In genomic region chr10:93509816-93510215, GRCh38 we compare ENCODE assay signal across 30 cellular contexts. TPM values are rescaled to one million over a fixed set of nuclear protein-coding genes. Genes with fewer than 3 reads are reported as not detected.
"Had no signal": no experiment of that assay in that cellular context is flagged by ENCODE, and none has a peak within 500 bp of the region (broad histone marks: within the 10 kb centered on the region; RNA-seq: fewer than 3 reads in every experiment).

No MANE protein-coding gene starts in this region.

- ATAC-seq: left cardiac atrium; left ventricle myocardium superior; natural killer cell treated with Interleukin-12 subunit alpha and Interleukin-12 subunit beta and Interleukin-15 and Interleukin-18, amount 100 ng/mL, for 72 hours; psoas muscle; right lobe of liver; stimulated activated naive B cell treated with anti-CD40 and anti-IgM and Interleukin-4, amounts not matched to agents 10 μg/mL and 1 μg/mL and 100 μg/mL, for 72 hours; stimulated activated naive CD8-positive, alpha-beta T cell treated with anti-CD3 and anti-CD28 coated beads, Interleukin-15, amount 100 ng/mL, for 72 hours; upper lobe of right lung had no signal

- H3K4me3 ChIP-seq: hepatocyte, lung, psoas muscle, right lobe of liver, spleen, testis, tibial nerve, upper lobe of right lung, vagina had no signal

- H3K4me1 ChIP-seq: parathyroid adenoma, psoas muscle, right lobe of liver, testis, vagina had no signal

- H3K27me3 Mint-ChIP-seq: natural killer cell treated with Interleukin-12 subunit alpha and Interleukin-12 subunit beta and Interleukin-15 and Interleukin-18, amount 100 ng/mL, for 72 hours; stimulated activated naive B cell treated with anti-CD40 and anti-IgM and Interleukin-4, amounts not matched to agents 10 μg/mL and 1 μg/mL and 100 μg/mL, for 72 hours; stimulated activated naive CD8-positive, alpha-beta T cell treated with anti-CD3 and anti-CD28 coated beads, Interleukin-15, amount 100 ng/mL, for 72 hours had no signal

- H3K4me1 Mint-ChIP-seq: stimulated activated naive B cell treated with anti-CD40 and anti-IgM and Interleukin-4, amounts not matched to agents 10 μg/mL and 1 μg/mL and 100 μg/mL, for 72 hours had no signal

- H3K36me3 Mint-ChIP-seq: natural killer cell treated with Interleukin-12 subunit alpha and Interleukin-12 subunit beta and Interleukin-15 and Interleukin-18, amount 100 ng/mL, for 72 hours; stimulated activated naive B cell treated with anti-CD40 and anti-IgM and Interleukin-4, amounts not matched to agents 10 μg/mL and 1 μg/mL and 100 μg/mL, for 72 hours had no signal

- DNase-seq: effector CD4-positive, alpha-beta T cell; endodermal cell; erythroblast; foreskin melanocyte; head of caudate nucleus; kidney; left cardiac atrium; left ventricle myocardium superior; mesenchymal stem cell; midbrain; occipital lobe; psoas muscle; retina; right lobe of liver; spleen; stimulated activated CD4-positive, alpha-beta T cell treated with anti-CD3 and anti-CD28 coated beads, Interleukin-15, amount 100 ng/mL, for 24 hours; stimulated activated CD4-positive, alpha-beta T cell treated with anti-CD3 and anti-CD28 coated beads, Interleukin-1b, Interleukin-23, amount 100 ng/mL, for 48 hours; stimulated activated CD4-positive, alpha-beta T cell treated with anti-CD3 and anti-CD28 coated beads, Interleukin-4, amount 100 ng/mL, for 24 hours; stimulated activated naive B cell treated with anti-CD40 and anti-IgM and Interleukin-4, amounts not matched to agents 10 μg/mL and 1 μg/mL and 100 μg/mL, for 72 hours; stimulated activated naive CD8-positive, alpha-beta T cell treated with anti-CD3 and anti-CD28 coated beads, Interleukin-15, amount 100 ng/mL, for 72 hours; testis; upper lobe of right lung had no signal

- H3K9me3 Mint-ChIP-seq: endodermal cell; natural killer cell treated with Interleukin-12 subunit alpha and Interleukin-12 subunit beta and Interleukin-15 and Interleukin-18, amount 100 ng/mL, for 72 hours; stimulated activated naive B cell treated with anti-CD40 and anti-IgM and Interleukin-4, amounts not matched to agents 10 μg/mL and 1 μg/mL and 100 μg/mL, for 72 hours; stimulated activated naive CD8-positive, alpha-beta T cell treated with anti-CD3 and anti-CD28 coated beads, Interleukin-15, amount 100 ng/mL, for 72 hours had no signal

- H3K27me3 ChIP-seq: hepatocyte, right lobe of liver, spleen, testis, tibial nerve, upper lobe of right lung, vagina had no signal

- H3K27ac Mint-ChIP-seq: endodermal cell; natural killer cell treated with Interleukin-12 subunit alpha and Interleukin-12 subunit beta and Interleukin-15 and Interleukin-18, amount 100 ng/mL, for 72 hours; stimulated activated naive B cell treated with anti-CD40 and anti-IgM and Interleukin-4, amounts not matched to agents 10 μg/mL and 1 μg/mL and 100 μg/mL, for 72 hours; stimulated activated naive CD8-positive, alpha-beta T cell treated with anti-CD3 and anti-CD28 coated beads, Interleukin-15, amount 100 ng/mL, for 72 hours had no signal

- H3K36me3 ChIP-seq: right lobe of liver, tibial nerve, upper lobe of right lung, vagina had no signal

- H3K9me3 ChIP-seq: psoas muscle, right lobe of liver, spleen, testis, tibial nerve, upper lobe of right lung, vagina had no signal

- H3K27ac ChIP-seq: hepatocyte, parathyroid adenoma, psoas muscle, right lobe of liver, spleen, testis, tibial nerve, upper lobe of right lung, vagina had no signal

- H3K4me3 Mint-ChIP-seq: endodermal cell; natural killer cell treated with Interleukin-12 subunit alpha and Interleukin-12 subunit beta and Interleukin-15 and Interleukin-18, amount 100 ng/mL, for 72 hours; stimulated activated naive B cell treated with anti-CD40 and anti-IgM and Interleukin-4, amounts not matched to agents 10 μg/mL and 1 μg/mL and 100 μg/mL, for 72 hours; stimulated activated naive CD8-positive, alpha-beta T cell treated with anti-CD3 and anti-CD28 coated beads, Interleukin-15, amount 100 ng/mL, for 72 hours had no signal

RNA-seq across cellular contexts. Expression of gene FFAR4, which starts 56.6 kb away (rescaled TPM):
- total RNA-seq: dermis microvascular lymphatic vessel endothelial cell; endodermal cell; endothelial cell of umbilical vein; hepatocyte; natural killer cell treated with Interleukin-12 subunit alpha and Interleukin-12 subunit beta and Interleukin-15 and Interleukin-18, amount 100 ng/mL, for 72 hours; occipital lobe had no signal
